In genomic region chr2:173359231-173359630, GRCh38 we compare ENCODE assay signal across 11 cellular contexts. TPM values are rescaled to one million over a fixed set of nuclear protein-coding genes. Genes with fewer than 3 reads are reported as not detected.
DNase-seq lines count a peak whose midpoint lies in the region; ATAC-seq, FAIRE-seq and TF ChIP-seq lines count a peak whose summit lies in the region.
"Had no signal": no experiment of that assay in that cellular context is flagged by ENCODE, and none has a peak within 500 bp of the region (broad histone marks: within the 10 kb centered on the region; RNA-seq: fewer than 3 reads in every experiment).

No MANE protein-coding gene starts in this region.

- 74 to 88% (median 83%) methylated on average over 8 of the region's 8 CpGs for WGBS in spleen, 5 donors

- intact Hi-C loops in natural killer cell (cut with micrococcal nuclease) (no loop called here), spleen (cut with DNase I; ENCODE audit: low total_unique reads) (no loop called here)

- H3K27ac Mint-ChIP-seq in natural killer cell treated with Interleukin-12 subunit alpha and Interleukin-12 subunit beta and Interleukin-15 and Interleukin-18, amount 100 ng/mL, for 72 hours: peak overlapping the region in 1 of 2 donors; percentile 60
- no peak overlapping the region for H3K27ac Mint-ChIP-seq in natural killer cell
- peak overlapping the region; percentile 9 for H3K27ac Mint-ChIP-seq in T-helper 1 cell treated with Interleukin-12 subunit alpha and Interleukin-12 subunit beta and Interleukin-4 antibody, amounts not matched to agents 30 μg/mL and 1 μg/mL, for 36 hours

- TF ChIP-seq POLR2A in GM12891 (IDR thresholded peaks at IDR 0.05; ENCODE audit: low read depth, low read length): no peak
- no peak for TF ChIP-seq POLR2A in spleen (IDR thresholded peaks at IDR 0.05)

- peaks cover 0 to 39% (median 18%) of the 10 kb centered on the region in 7 donors for H3K27me3 ChIP-seq in spleen (replicated peaks in 1 of 7)
- H3K27me3 ChIP-seq: vagina had no signal

- H3K4me1 ChIP-seq in spleen: peaks cover 8 to 23% (median 21%) of the 10 kb centered on the region in 6 donors

- no peaks in the 10 kb centered on the region for H3K9me3 Mint-ChIP-seq in natural killer cell treated with Interleukin-12 subunit alpha and Interleukin-12 subunit beta and Interleukin-15 and Interleukin-18, amount 100 ng/mL, for 72 hours
- no peaks in the 10 kb centered on the region for H3K9me3 Mint-ChIP-seq in natural killer cell
- H3K9me3 Mint-ChIP-seq in T-helper 1 cell treated with Interleukin-12 subunit alpha and Interleukin-12 subunit beta and Interleukin-4 antibody, amounts not matched to agents 30 μg/mL and 1 μg/mL, for 36 hours: no peaks in the 10 kb centered on the region

- TF ChIP-seq CTCF in natural killer cell (IDR thresholded peaks at IDR 0.05): no peak
- no peak for TF ChIP-seq CTCF in spleen (IDR thresholded peaks at IDR 0.05 in 8 of 11, conservative IDR thresholded peaks at IDR 0.05 in 3 of 11)

- H3K4me3 ChIP-seq in spleen: no peak overlapping the region
- H3K4me3 ChIP-seq: vagina had no signal

- H3K36me3 Mint-ChIP-seq in natural killer cell treated with Interleukin-12 subunit alpha and Interleukin-12 subunit beta and Interleukin-15 and Interleukin-18, amount 100 ng/mL, for 72 hours: peaks cover 23% of the 10 kb centered on the region
- H3K36me3 Mint-ChIP-seq in natural killer cell: no peaks in the 10 kb centered on the region
- peaks cover 31% of the 10 kb centered on the region for H3K36me3 Mint-ChIP-seq in T-helper 1 cell treated with Interleukin-12 subunit alpha and Interleukin-12 subunit beta and Interleukin-4 antibody, amounts not matched to agents 30 μg/mL and 1 μg/mL, for 36 hours (ENCODE audit: low read depth)

- no peak for FAIRE-seq in GM12891 (lab: Jason Lieb, UNC)

- no peak for DNase-seq in natural killer cell treated with Interleukin-12 subunit alpha and Interleukin-12 subunit beta and Interleukin-15 and Interleukin-18, amount 100 ng/mL, for 72 hours (ENCODE audit: low spot score)
- DNase-seq in natural killer cell (no peak), GM12891 (ENCODE audit: insufficient read length, low spot score) (no peak), spleen (no peak)
- DNase-seq: activated CD4-positive, alpha-beta T cell treated with anti-CD3 and anti-CD28 coated beads for 4 hours; amniotic stem cell had no signal

- H3K27ac ChIP-seq in spleen: no peak overlapping the region
- H3K27ac ChIP-seq: vagina had no signal

- H3K27me3 Mint-ChIP-seq in natural killer cell treated with Interleukin-12 subunit alpha and Interleukin-12 subunit beta and Interleukin-15 and Interleukin-18, amount 100 ng/mL, for 72 hours: peaks cover 3 to 17% of the 10 kb centered on the region in 2 donors
- H3K27me3 Mint-ChIP-seq in natural killer cell (ENCODE audit: low read depth in 2 of 2): peaks cover 3 to 6% of the 10 kb centered on the region in 2 donors
- no peaks in the 10 kb centered on the region for H3K27me3 Mint-ChIP-seq in T-helper 1 cell treated with Interleukin-12 subunit alpha and Interleukin-12 subunit beta and Interleukin-4 antibody, amounts not matched to agents 30 μg/mL and 1 μg/mL, for 36 hours (ENCODE audit: low read depth)

- H3K4me1 Mint-ChIP-seq in natural killer cell treated with Interleukin-12 subunit alpha and Interleukin-12 subunit beta and Interleukin-15 and Interleukin-18, amount 100 ng/mL, for 72 hours (ENCODE audit: low read depth in 2 of 2): peaks cover 14 to 33% of the 10 kb centered on the region in 2 donors
- peaks cover 14 to 20% of the 10 kb centered on the region in 2 donors for H3K4me1 Mint-ChIP-seq in natural killer cell
- H3K4me1 Mint-ChIP-seq in T-helper 1 cell treated with Interleukin-12 subunit alpha and Interleukin-12 subunit beta and Interleukin-4 antibody, amounts not matched to agents 30 μg/mL and 1 μg/mL, for 36 hours (ENCODE audit: low read depth): peaks cover 42% of the 10 kb centered on the region

- H3K36me3 ChIP-seq in spleen: no peaks in the 10 kb centered on the region
- H3K36me3 ChIP-seq: vagina had no signal

- peak in 1 of 2 donors; percentile 49 for ATAC-seq in natural killer cell treated with Interleukin-12 subunit alpha and Interleukin-12 subunit beta and Interleukin-15 and Interleukin-18, amount 100 ng/mL, for 72 hours
- ATAC-seq in natural killer cell: no peak
- peak; percentile 54 for ATAC-seq in HG03442 (IDR thresholded peaks at IDR 0.05; ENCODE audit: unreplicated experiment)
- no peak for ATAC-seq in GM19395 (IDR thresholded peaks at IDR 0.05; ENCODE audit: unreplicated experiment)
- no peak for ATAC-seq in HG02840 (IDR thresholded peaks at IDR 0.05; ENCODE audit: low FRiP score, unreplicated experiment)

- H3K9me3 ChIP-seq in spleen: no peaks in the 10 kb centered on the region
- H3K9me3 ChIP-seq: vagina had no signal

- peak overlapping the region; percentile 19 for H3K4me3 Mint-ChIP-seq in natural killer cell treated with Interleukin-12 subunit alpha and Interleukin-12 subunit beta and Interleukin-15 and Interleukin-18, amount 100 ng/mL, for 72 hours
- H3K4me3 Mint-ChIP-seq in natural killer cell: no peak overlapping the region
- no peak overlapping the region for H3K4me3 Mint-ChIP-seq in T-helper 1 cell treated with Interleukin-12 subunit alpha and Interleukin-12 subunit beta and Interleukin-4 antibody, amounts not matched to agents 30 μg/mL and 1 μg/mL, for 36 hours

TF ChIP-seq in GM12891, 5 proteins besides CTCF, POLR2A, EP300 and RAD21:
- TF ChIP-seq SPI1 (IDR thresholded peaks at IDR 0.05; ENCODE audit: low read depth, low read length) (no peak), TAF1 (IDR thresholded peaks at IDR 0.05; ENCODE audit: low read depth, low read length) (no peak), PAX5 (IDR thresholded peaks at IDR 0.05; ENCODE audit: insufficient read depth, low read length, severe bottlenecking) (no peak), POU2F2 (IDR thresholded peaks at IDR 0.05; ENCODE audit: low read depth, low read length) (no peak), POLR2AphosphoS5 (IDR thresholded peaks at IDR 0.05; ENCODE audit: low read depth, low read length) (no peak)

RNA-seq across cellular contexts. Expression of gene CDCA7, which starts 4.6 kb away (rescaled TPM):
- total RNA-seq in natural killer cell treated with Interleukin-12 subunit alpha and Interleukin-12 subunit beta and Interleukin-15 and Interleukin-18, amount 100 ng/mL, for 72 hours: 10 to 100 TPM; 19.0 to 55.4 TPM
- 1 to 10 TPM; 1.4 to 1.6 (median 1.5) TPM for total RNA-seq in natural killer cell
- polyA plus RNA-seq in GM12891 (2012; ENCODE audit: low read depth, missing spikeins): 17.7 TPM
- total RNA-seq in spleen: 1 to 10 TPM; 1.3 to 5.2 (median 3.1) TPM
- 10 to 100 TPM in 1 of 3 donors, 1 to 10 TPM in 2; 2.1 to 12.4 (median 2.5) TPM for polyA plus RNA-seq in spleen
